Comparison of ENCODE assay signal across 9 cellular contexts in genomic region chrX:154751121-154751668, GRCh38. TPM values are rescaled to one million over a fixed set of nuclear protein-coding genes. Genes with fewer than 3 reads are reported as not detected.
DNase-seq lines count a peak whose midpoint lies in the region; ATAC-seq, FAIRE-seq and TF ChIP-seq lines count a peak whose summit lies in the region.
"Had no signal": no experiment of that assay in that cellular context is flagged by ENCODE, and none has a peak within 500 bp of the region (broad histone marks: within the 10 kb centered on the region; RNA-seq: fewer than 3 reads in every experiment).

No MANE protein-coding gene starts in this region.

- CTCF ChIA-PET in A673 (lab: Charles Lee) (interaction anchor here (1.1 kb wide), 1 partner anchor 11 kb away, joined by 3 read pairs; the partner anchor contains the start of gene DKC1), endothelial cell of umbilical vein (lab: Charles Lee) (interaction anchor here (1.3 to 4.0 kb wide), 5 partner anchors 12 to 89 kb away, joined by 5 to 26 read pairs (median 11); partner anchors contain the start of gene DKC1)

- no peak for TF ChIP-seq CTCF in A673 (conservative IDR thresholded peaks at IDR 0.05; ENCODE audit: low read depth, low read length)
- no peak for TF ChIP-seq CTCF in GM20000 (IDR thresholded peaks at IDR 0.05; ENCODE audit: extremely low read depth, missing control alignments)
- TF ChIP-seq CTCF in Peyer's patch (IDR thresholded peaks at IDR 0.05): no peak
- TF ChIP-seq CTCF in endothelial cell of umbilical vein (IDR thresholded peaks at IDR 0.05; ENCODE audit: extremely low read depth in 1 of 2, insufficient read depth in 1 of 2, low read depth in 1 of 2, low read length in 2 of 2): no peak
- TF ChIP-seq CTCF in gastrocnemius medialis (IDR thresholded peaks at IDR 0.05 in 4 of 5, conservative IDR thresholded peaks at IDR 0.05 in 1 of 5): no peak

- H3K36me3 ChIP-seq in A673 (ENCODE audit: insufficient read depth, low read length, poor library complexity, severe bottlenecking) (no peaks in the 10 kb centered on the region), Peyer's patch (no peaks in the 10 kb centered on the region), endothelial cell of umbilical vein (ENCODE audit: control insufficient read depth in 2 of 2, extremely low read depth in 1 of 2, insufficient read depth in 2 of 2, low read length in 2 of 2) (no peaks in the 10 kb centered on the region), gastrocnemius medialis (no peaks in the 10 kb centered on the region)

- H3K9ac ChIP-seq in endothelial cell of umbilical vein (replicated peaks; ENCODE audit: extremely low read depth, insufficient read depth, low read length): no peak overlapping the region

- in situ Hi-C loops in gastrocnemius medialis (cut with MboI; ENCODE audit: low sequenced_read_pairs in 4 of 4): no loop called here

- no peaks in the 10 kb centered on the region for H4K20me1 ChIP-seq in endothelial cell of umbilical vein (replicated peaks; ENCODE audit: control insufficient read depth, extremely low read depth, insufficient read depth, low read length)

- no peak overlapping the region for H3K27ac ChIP-seq in A673 (ENCODE audit: low read depth, low read length, poor library complexity, severe bottlenecking)
- H3K27ac ChIP-seq in Peyer's patch: peak overlapping the region; percentile 73 to 78 (median 78)
- no peak overlapping the region for H3K27ac ChIP-seq in endothelial cell of umbilical vein (ENCODE audit: insufficient read depth, low read depth, low read length)
- peak overlapping the region in 3 of 4 donors; percentile 38 to 51 (median 47) for H3K27ac ChIP-seq in gastrocnemius medialis

- H3K9me1 ChIP-seq in endothelial cell of umbilical vein (replicated peaks; ENCODE audit: control insufficient read depth, extremely low read depth, insufficient read depth, low read length): no peaks in the 10 kb centered on the region

- TF ChIP-seq POLR2A in Peyer's patch (IDR thresholded peaks at IDR 0.05): no peak
- TF ChIP-seq POLR2A in endothelial cell of umbilical vein (IDR thresholded peaks at IDR 0.05; ENCODE audit: low read depth, low read length): no peak
- TF ChIP-seq POLR2A in gastrocnemius medialis (IDR thresholded peaks at IDR 0.05): no peak

- intact Hi-C loops in A673 (cut with micrococcal nuclease; ENCODE audit: unreplicated experiment) (no loop called here), endothelial cell of umbilical vein (cut with micrococcal nuclease) (no loop called here), gastrocnemius medialis (cut with DNase I; ENCODE audit: low total_unique reads) (loop anchor here (2.0 kb wide), 1 partner anchor 20 kb away; no protein-coding TSS in a partner anchor), head of caudate nucleus (cut with DNase I) (no loop called here)

- H3K79me2 ChIP-seq in endothelial cell of umbilical vein (ENCODE audit: control insufficient read depth, insufficient read depth, low read length): no peaks in the 10 kb centered on the region

- ATAC-seq in gastrocnemius medialis (peak in 1 of 2 donors; percentile 10), GM18858 (IDR thresholded peaks at IDR 0.05; ENCODE audit: unreplicated experiment) (no peak)

- BruUV-seq in A673 (replicated peaks; lab: Mats Ljungman, UMichigan): no TSS peak
- no TSS peak for BruUV-seq in endothelial cell of umbilical vein (replicated peaks; lab: Mats Ljungman, UMichigan)

- H3K4me1 ChIP-seq in A673 (ENCODE audit: insufficient read depth, low read length, poor library complexity, severe bottlenecking) (no peaks in the 10 kb centered on the region), Peyer's patch (no peaks in the 10 kb centered on the region), endothelial cell of umbilical vein (ENCODE audit: control insufficient read depth, extremely low read depth, insufficient read depth, low read length) (peaks cover 6% of the 10 kb centered on the region), gastrocnemius medialis (no peaks in the 10 kb centered on the region)

- H3K4me3 ChIP-seq in A673 (ENCODE audit: low read depth, low read length, poor library complexity, severe bottlenecking): peak overlapping the region; percentile 38
- H3K4me3 ChIP-seq in Peyer's patch: peak overlapping the region; percentile 49 to 60 (median 54)
- H3K4me3 ChIP-seq in endothelial cell of umbilical vein (replicated peaks in 1 of 3; ENCODE audit: insufficient read depth in 1 of 3, low read depth in 1 of 3, low read length in 3 of 3): peak overlapping the region in 1 of 3 experiments; percentile 69
- H3K4me3 ChIP-seq in gastrocnemius medialis: peak overlapping the region; percentile 28 to 59 (median 41)

- H2AFZ ChIP-seq in endothelial cell of umbilical vein (ENCODE audit: low read depth, low read length): peak overlapping the region; percentile 17

- POLR2A ChIA-PET in A673 (lab: Charles Lee; ENCODE audit: low non-redundant PET): no interaction called here
- POLR2A ChIA-PET in endothelial cell of umbilical vein (lab: Charles Lee): no interaction called here

- peaks cover 17% of the 10 kb centered on the region for H3K27me3 ChIP-seq in A673 (replicated peaks; ENCODE audit: insufficient read depth, low read depth, low read length, poor library complexity)
- H3K27me3 ChIP-seq in Peyer's patch: no peaks in the 10 kb centered on the region
- H3K27me3 ChIP-seq in endothelial cell of umbilical vein (ENCODE audit: control insufficient read depth in 2 of 2, insufficient read depth in 2 of 2, low read length in 2 of 2): no peaks in the 10 kb centered on the region
- peaks cover 0 to 7% (median 0%) of the 10 kb centered on the region in 3 donors for H3K27me3 ChIP-seq in gastrocnemius medialis

- no peak for FAIRE-seq in endothelial cell of umbilical vein (lab: Jason Lieb, UNC)
- FAIRE-seq: GM18507 had no signal

- dilution Hi-C loops in endothelial cell of umbilical vein (cut with MboI; ENCODE audit: extremely low pct_ligation_motif_present, low sequenced_read_pairs): no loop called here

- DNase-seq in A673 (ENCODE audit: low spot score): no peak
- DNase-seq in GM20000 (ENCODE audit: low spot score): peak; percentile 20
- no peak for DNase-seq in Peyer's patch
- no peak for DNase-seq in endothelial cell of umbilical vein (ENCODE audit: low read depth, low spot score)
- DNase-seq in gastrocnemius medialis: no peak
- DNase-seq in head of caudate nucleus: no peak
- no peak for DNase-seq in stimulated activated CD4-positive, alpha-beta T cell treated with anti-CD3 and anti-CD28 coated beads, Interleukin-4, amount 100 ng/mL, for 4 hours

- H3K9me3 ChIP-seq in A673 (ENCODE audit: low read depth, low read length, poor library complexity, severe bottlenecking): no peaks in the 10 kb centered on the region
- no peaks in the 10 kb centered on the region for H3K9me3 ChIP-seq in Peyer's patch
- H3K9me3 ChIP-seq in endothelial cell of umbilical vein (replicated peaks; ENCODE audit: control insufficient read depth, insufficient read depth, low read length): no peaks in the 10 kb centered on the region
- H3K9me3 ChIP-seq in gastrocnemius medialis: no peaks in the 10 kb centered on the region

- peak overlapping the region; percentile 13 for H3K4me2 ChIP-seq in endothelial cell of umbilical vein (ENCODE audit: insufficient read depth, low read length)

TF ChIP-seq in endothelial cell of umbilical vein, 7 proteins besides CTCF, POLR2A, EP300 and RAD21 (continues in another document):
- TF ChIP-seq JUN (IDR thresholded peaks at IDR 0.05; ENCODE audit: borderline replicate concordance, insufficient read depth, insufficient read length, low read depth) (no peak), GATA2 (IDR thresholded peaks at IDR 0.05; ENCODE audit: insufficient read depth, insufficient read length, low read depth, low read length) (no peak), MAX (IDR thresholded peaks at IDR 0.05; ENCODE audit: insufficient read depth, insufficient read length) (no peak)

RNA-seq across cellular contexts. Expression of gene GAB3, which starts 0.3 kb away (rescaled TPM):
- total RNA-seq in A673 (2021): 0.09 and 0.31 TPM in 2 replicates
- 1 to 10 TPM; 3.5 to 7.4 (median 5.0) TPM for total RNA-seq in Peyer's patch
- total RNA-seq in endothelial cell of umbilical vein: 4.0 and 6.2 TPM in 2 replicates
- polyA plus RNA-seq in endothelial cell of umbilical vein: 6.0 and 6.1 TPM in 2 replicates
- polyA plus RNA-seq in endothelial cell of umbilical vein (2011; cell fraction: cytosol; rRNA removed): 3.9 and 4.7 TPM in 2 replicates
- 31.6 and 35.6 TPM in 2 replicates for polyA plus RNA-seq in endothelial cell of umbilical vein (2011; cell fraction: nucleus; rRNA removed)
- polyA plus RNA-seq in endothelial cell of umbilical vein (2012): 4.2 and 4.7 TPM in 2 replicates
- polyA minus RNA-seq in endothelial cell of umbilical vein: 13.8 and 19.6 TPM in 2 replicates
- not detected for polyA minus RNA-seq in endothelial cell of umbilical vein (2011; cell fraction: cytosol; rRNA and poly(A)+ RNA removed)
- polyA minus RNA-seq in endothelial cell of umbilical vein (2011; cell fraction: nucleus; rRNA and poly(A)+ RNA removed): 13.5 and 19.1 TPM in 2 replicates
- total RNA-seq in gastrocnemius medialis: 1 to 10 TPM in 3 of 4 donors, under 1 TPM in 1; 0.92 to 2.2 (median 1.1) TPM

RNA-seq across cellular contexts. Expression of gene DKC1, which starts 11.5 kb away (rescaled TPM):
- 138 and 158 TPM in 2 replicates for total RNA-seq in A673 (2021)
- 100 to 1,000 TPM in 1 of 4 donors, 10 to 100 TPM in 3; 22.8 to 128 (median 39.0) TPM for total RNA-seq in Peyer's patch
- 63.7 and 69.1 TPM in 2 replicates for total RNA-seq in endothelial cell of umbilical vein
- 19.4 and 28.6 TPM in 2 replicates for polyA plus RNA-seq in endothelial cell of umbilical vein
- polyA plus RNA-seq in endothelial cell of umbilical vein (2011; cell fraction: cytosol; rRNA removed): 41.5 and 45.2 TPM in 2 replicates
- polyA plus RNA-seq in endothelial cell of umbilical vein (2011; cell fraction: nucleus; rRNA removed): 67.2 and 94.8 TPM in 2 replicates
- 60.0 and 85.3 TPM in 2 replicates for polyA plus RNA-seq in endothelial cell of umbilical vein (2012)
- polyA minus RNA-seq in endothelial cell of umbilical vein: 62.1 and 66.3 TPM in 2 replicates
- polyA minus RNA-seq in endothelial cell of umbilical vein (2011; cell fraction: cytosol; rRNA and poly(A)+ RNA removed): 57.0 TPM
- polyA minus RNA-seq in endothelial cell of umbilical vein (2011; cell fraction: nucleus; rRNA and poly(A)+ RNA removed): 30.6 and 52.1 TPM in 2 replicates
- 10 to 100 TPM; 17.8 to 34.1 (median 21.7) TPM for total RNA-seq in gastrocnemius medialis

RNA-seq across cellular contexts. Expression of gene MPP1, which starts 54.1 kb away (rescaled TPM):
- 10.4 and 14.8 TPM in 2 replicates for total RNA-seq in A673 (2021)
- 10 to 100 TPM; 33.0 to 88.8 (median 65.4) TPM for total RNA-seq in Peyer's patch
- 27.0 and 32.3 TPM in 2 replicates for total RNA-seq in endothelial cell of umbilical vein
- 22.1 and 23.0 TPM in 2 replicates for polyA plus RNA-seq in endothelial cell of umbilical vein
- polyA plus RNA-seq in endothelial cell of umbilical vein (2011; cell fraction: cytosol; rRNA removed): 28.7 and 30.8 TPM in 2 replicates
- polyA plus RNA-seq in endothelial cell of umbilical vein (2011; cell fraction: nucleus; rRNA removed): 61.9 and 67.2 TPM in 2 replicates
- polyA plus RNA-seq in endothelial cell of umbilical vein (2012): 30.5 and 34.4 TPM in 2 replicates
- polyA minus RNA-seq in endothelial cell of umbilical vein: 27.6 and 33.9 TPM in 2 replicates
- polyA minus RNA-seq in endothelial cell of umbilical vein (2011; cell fraction: cytosol; rRNA and poly(A)+ RNA removed): 3.5 TPM
- 19.2 and 26.0 TPM in 2 replicates for polyA minus RNA-seq in endothelial cell of umbilical vein (2011; cell fraction: nucleus; rRNA and poly(A)+ RNA removed)
- total RNA-seq in gastrocnemius medialis: 10 to 100 TPM; 11.3 to 19.9 (median 15.9) TPM

Comparison
In these comparisons a context has a peak if more than half of its experiments do, and no peak if none do; other contexts are left out.
1. H3K27ac ChIP-seq: peak in Peyer's patch (4 of 4) and gastrocnemius medialis (3 of 4); none in A673 (single experiment) and endothelial cell of umbilical vein (single experiment).